23 cellular contexts compared by ENCODE assay signal in genomic region chr4:182699825-182700224, GRCh38.
"Had no signal": no experiment of that assay in that cellular context is flagged by ENCODE, and none has a peak within 500 bp of the region (broad histone marks: within the 10 kb centered on the region; RNA-seq: fewer than 3 reads in every experiment).

No MANE protein-coding gene starts in this region.

- H3K4me3 ChIP-seq: esophagus squamous epithelium, gastrocnemius medialis, lower lobe of right lung, ovary, right lobe of liver, suprapubic skin, transverse colon had no signal

- H3K27ac ChIP-seq: esophagus squamous epithelium, gastrocnemius medialis, lower lobe of right lung, ovary, right lobe of liver, suprapubic skin, transverse colon had no signal

- H3K4me1 ChIP-seq: esophagus squamous epithelium, gastrocnemius medialis, lower lobe of right lung, right lobe of liver, suprapubic skin had no signal

- DNase-seq: cortex of kidney; effector memory CD8-positive, alpha-beta T cell; erythroblast; esophagus squamous epithelium; foreskin fibroblast; gastrocnemius medialis; head of caudate nucleus; left ventricle myocardium superior; lower lobe of right lung; natural killer cell; occipital lobe; ovary; posterior cingulate gyrus; retina; right lobe of liver; small intestine; stimulated activated CD4-positive, alpha-beta T cell treated with anti-CD3 and anti-CD28 coated beads, Interleukin-15, amount 100 ng/mL, for 24 hours; stimulated activated CD4-positive, alpha-beta T cell treated with anti-CD3 and anti-CD28 coated beads, Interleukin-4, amount 100 ng/mL, for 1 hour; stimulated activated CD8-positive, alpha-beta memory T cell treated with anti-CD3 and anti-CD28 coated beads, Interleukin-4, amount 100 ng/mL, for 48 hours; stimulated activated naive CD4-positive, alpha-beta T cell; stimulated activated naive CD8-positive, alpha-beta T cell treated with anti-CD3 and anti-CD28 coated beads, Interleukin-15, amount 100 ng/mL, for 72 hours; transverse colon had no signal

- H3K27me3 ChIP-seq: esophagus squamous epithelium, gastrocnemius medialis, ovary, right lobe of liver, suprapubic skin had no signal

- ATAC-seq: effector memory CD8-positive, alpha-beta T cell; gastrocnemius medialis; left ventricle myocardium superior; lower lobe of right lung; natural killer cell; right lobe of liver; stimulated activated naive CD8-positive, alpha-beta T cell treated with anti-CD3 and anti-CD28 coated beads, Interleukin-15, amount 100 ng/mL, for 72 hours had no signal

- H3K36me3 ChIP-seq: esophagus squamous epithelium, gastrocnemius medialis, lower lobe of right lung, ovary, right lobe of liver, suprapubic skin, transverse colon had no signal

- H3K9me3 ChIP-seq: esophagus squamous epithelium, gastrocnemius medialis, lower lobe of right lung, ovary, right lobe of liver, suprapubic skin, transverse colon had no signal
